In the genomic region with DNA sequence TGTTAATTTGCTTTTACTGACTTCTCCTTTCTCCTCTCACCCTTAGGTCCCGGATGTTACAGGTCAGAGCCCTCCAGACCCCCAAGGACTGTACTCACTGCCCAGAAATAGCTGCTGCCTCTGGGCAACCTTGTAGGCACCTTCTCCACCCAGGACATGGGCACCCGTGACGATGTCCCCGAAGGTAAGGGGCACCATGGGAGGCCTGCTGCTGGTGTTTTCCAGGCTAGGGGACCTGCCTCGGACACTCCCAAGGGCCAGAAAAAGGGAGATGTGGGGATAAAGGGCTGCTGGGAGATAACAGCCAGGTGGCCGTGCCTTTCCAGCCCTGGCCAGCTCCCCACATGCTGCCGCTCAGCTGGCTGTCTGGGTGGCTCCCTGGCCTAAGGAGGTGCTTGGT, we compare ENCODE assay signal across 20 cellular contexts. TPM values are rescaled to one million over a fixed set of nuclear protein-coding genes. Genes with fewer than 3 reads are reported as not detected.
DNase-seq lines count a peak whose midpoint lies in the region; ATAC-seq and TF ChIP-seq lines count a peak whose summit lies in the region.
"Had no signal": no experiment of that assay in that cellular context is flagged by ENCODE, and none has a peak within 500 bp of the region (broad histone marks: within the 10 kb centered on the region; RNA-seq: fewer than 3 reads in every experiment).

No MANE protein-coding gene starts in this region.

- no peaks in the 10 kb centered on the region for H3K36me3 Mint-ChIP-seq in endodermal cell (ENCODE audit: low read depth)
- H3K36me3 Mint-ChIP-seq: CD4-positive, CD25-positive, alpha-beta regulatory T cell; CD8-positive, alpha-beta T cell had no signal

- H4K20me1 ChIP-seq in SK-N-SH (ENCODE audit: insufficient read depth) (no peaks in the 10 kb centered on the region), osteoblast (ENCODE audit: insufficient read depth, low read length) (no peaks in the 10 kb centered on the region)
- H4K20me1 ChIP-seq: BLaER1 had no signal

- no peak overlapping the region for H3K27ac Mint-ChIP-seq in endodermal cell
- H3K27ac Mint-ChIP-seq: B cell; CD8-positive, alpha-beta T cell; HFFc6 had no signal

- H3K4me2 ChIP-seq in SK-N-SH (no peak overlapping the region), osteoblast (ENCODE audit: insufficient read depth, low read length) (no peak overlapping the region)

- no peak for ATAC-seq in SK-N-SH treated with all-trans-retinoic acid at 6 μM for 48 hours
- ATAC-seq: CD8-positive, alpha-beta T cell had no signal

- CTCF ChIA-PET in SK-N-SH (lab: Yijun Ruan, JAX) (interaction anchor here (0.9 to 1.4 kb wide), 3 partner anchors 18 to 111 kb away, joined by 3 read pairs; no protein-coding TSS in a partner anchor), RWPE1 (lab: Yijun Ruan, JAX) (interaction anchor here (0.6 kb wide), 1 partner anchor 115 kb away, joined by 5 read pairs; no protein-coding TSS in a partner anchor)

- no peak overlapping the region for H3K4me3 Mint-ChIP-seq in endodermal cell
- H3K4me3 Mint-ChIP-seq: B cell; CD4-positive, CD25-positive, alpha-beta regulatory T cell; CD8-positive, alpha-beta T cell; HFFc6 had no signal

- H3K79me2 ChIP-seq in SK-N-SH (ENCODE audit: insufficient read depth) (no peaks in the 10 kb centered on the region), osteoblast (ENCODE audit: insufficient read depth, low read length) (no peaks in the 10 kb centered on the region)

- WGBS in SK-N-SH (ENCODE audit: low lambda C conversion rate) = 64% methylated on average over 6 of the region's 7 CpGs
- WGBS in endodermal cell (ENCODE audit: insufficient coverage in 1 of 2, insufficient read length in 1 of 2), 2 experiments = 83 to 100% methylated on average over 3 to 7 of the region's 7 CpGs
- 97 to 100% methylated on average over 1 to 5 of the region's 7 CpGs for WGBS in transverse colon (ENCODE audit: low coverage in 1 of 2), 2 donors

- no peak for TF ChIP-seq POLR2A in transverse colon (IDR thresholded peaks at IDR 0.05)

- H3K9ac ChIP-seq in SK-N-SH = no peak overlapping the region
- H3K9ac ChIP-seq in endodermal cell (ENCODE audit: extremely low read depth, low read length, poor library complexity, severe bottlenecking) = no peak overlapping the region
- H3K9ac ChIP-seq: BLaER1 had no signal

- intact Hi-C loops in transverse colon (cut with DNase I; ENCODE audit: low total_unique reads) = no loop called here

- peaks cover 0 to 18% of the 10 kb centered on the region in 2 experiments; a peak in 1 of 4 replicates for H3K4me1 ChIP-seq in SK-N-SH (ENCODE audit: control insufficient read depth in 1 of 2, insufficient read depth in 2 of 2, low read depth in 1 of 2, low read length in 1 of 2)
- no peaks in the 10 kb centered on the region for H3K4me1 ChIP-seq in endodermal cell (ENCODE audit: control insufficient read depth, insufficient read depth, low read length)
- peaks cover 6% of the 10 kb centered on the region for H3K4me1 ChIP-seq in osteoblast (ENCODE audit: insufficient read depth, low read length)
- H3K4me1 ChIP-seq in transverse colon = peaks cover 0 to 23% (median 16%) of the 10 kb centered on the region in 4 donors
- H3K4me1 ChIP-seq: HAP-1 had no signal

- no peaks in the 10 kb centered on the region for H3K9me3 ChIP-seq in SK-N-SH
- no peaks in the 10 kb centered on the region for H3K9me3 ChIP-seq in endodermal cell (ENCODE audit: control insufficient read depth, low read length)
- H3K9me3 ChIP-seq in osteoblast (ENCODE audit: low read depth, low read length) = no peaks in the 10 kb centered on the region
- H3K9me3 ChIP-seq in transverse colon = no peaks in the 10 kb centered on the region
- H3K9me3 ChIP-seq: BLaER1, Caco-2, HAP-1 had no signal

- no peak for TF ChIP-seq EP300 in SK-N-SH (IDR thresholded peaks at IDR 0.05; ENCODE audit: borderline replicate concordance in 1 of 2, low read depth in 1 of 2, low read length in 1 of 2)
- no peak for TF ChIP-seq EP300 in transverse colon (IDR thresholded peaks at IDR 0.05; ENCODE audit: low read depth)

- H3K36me3 ChIP-seq in SK-N-SH (replicated peaks in 1 of 2; ENCODE audit: control insufficient read depth in 1 of 2, insufficient read depth in 2 of 2, low read length in 1 of 2) (no peaks in the 10 kb centered on the region), endodermal cell (ENCODE audit: control insufficient read depth, insufficient read depth, low read length) (no peaks in the 10 kb centered on the region), osteoblast (ENCODE audit: insufficient read depth, low read length) (no peaks in the 10 kb centered on the region), transverse colon (no peaks in the 10 kb centered on the region)
- H3K36me3 ChIP-seq: BLaER1, HAP-1 had no signal

- H3K9me2 ChIP-seq in SK-N-SH = no peaks in the 10 kb centered on the region

- TF ChIP-seq CTCF in SK-N-SH (IDR thresholded peaks at IDR 0.05) (no peak), RWPE1 (conservative IDR thresholded peaks at IDR 0.05; ENCODE audit: low read depth) (no peak), endodermal cell (conservative IDR thresholded peaks at IDR 0.05) (no peak), osteoblast (IDR thresholded peaks at IDR 0.05; ENCODE audit: extremely low read depth, low read depth, low read length) (no peak), transverse colon (IDR thresholded peaks at IDR 0.05) (no peak)

- H3K9me3 Mint-ChIP-seq in endodermal cell = no peaks in the 10 kb centered on the region
- H3K9me3 Mint-ChIP-seq: CD4-positive, CD25-positive, alpha-beta regulatory T cell; CD8-positive, alpha-beta T cell; HFFc6 had no signal

- no peaks in the 10 kb centered on the region for H3F3A ChIP-seq in SK-N-SH (replicated peaks; ENCODE audit: insufficient read depth)

- TF ChIP-seq RAD21 in SK-N-SH (IDR thresholded peaks at IDR 0.05; ENCODE audit: low read length) = no peak

- H2AFZ ChIP-seq in SK-N-SH (ENCODE audit: low read depth) (no peak overlapping the region), osteoblast (ENCODE audit: low read length) (no peak overlapping the region)

- peaks cover 33% of the 10 kb centered on the region for H3K4me1 Mint-ChIP-seq in endodermal cell
- H3K4me1 Mint-ChIP-seq: B cell had no signal

- no peak for DNase-seq in SK-N-SH
- DNase-seq in RWPE1 (ENCODE audit: low spot score) = no peak
- peak; percentile 38 for DNase-seq in endodermal cell
- peak; percentile 21 for DNase-seq in osteoblast (ENCODE audit: insufficient read length, low spot score, missing footprints)
- DNase-seq in medulla oblongata (ENCODE audit: extremely low spot score) = no peak
- no peak for DNase-seq in transverse colon
- DNase-seq in superior temporal gyrus (ENCODE audit: extremely low spot score) = no peak
- DNase-seq: Caco-2; CD4-positive, CD25-positive, alpha-beta regulatory T cell; CD8-positive, alpha-beta T cell; DMS153; DND-41; GOT3; HFFc6 had no signal

- no peak overlapping the region for H3K4me3 ChIP-seq in SK-N-SH (ENCODE audit: low read depth in 2 of 2, low read length in 1 of 2)
- no peak overlapping the region for H3K4me3 ChIP-seq in endodermal cell (ENCODE audit: low read length)
- H3K4me3 ChIP-seq in osteoblast (ENCODE audit: insufficient read depth, low read length) = no peak overlapping the region
- H3K4me3 ChIP-seq in transverse colon = no peak overlapping the region
- H3K4me3 ChIP-seq: BLaER1, HAP-1 had no signal

- no peaks in the 10 kb centered on the region for H3K27me3 Mint-ChIP-seq in endodermal cell (ENCODE audit: insufficient read depth)

- POLR2A ChIA-PET in SK-N-SH (lab: Yijun Ruan, JAX) (no interaction called here), RWPE1 (lab: Yijun Ruan, JAX; ENCODE audit: low non-redundant PET) (no interaction called here)

- H3K27me3 ChIP-seq in SK-N-SH (ENCODE audit: insufficient read depth) (no peaks in the 10 kb centered on the region; the same call in 1 of the 2 replicates), endodermal cell (ENCODE audit: control insufficient read depth, insufficient read depth, low read length, poor library complexity, severe bottlenecking) (no peaks in the 10 kb centered on the region), osteoblast (ENCODE audit: insufficient read depth, low read length) (no peaks in the 10 kb centered on the region), transverse colon (no peaks in the 10 kb centered on the region)
- H3K27me3 ChIP-seq: BLaER1 had no signal

- H3K27ac ChIP-seq in SK-N-SH (ENCODE audit: low read depth in 2 of 2, low read length in 1 of 2) (no peak overlapping the region), RWPE1 (peak overlapping the region; percentile 88), endodermal cell (ENCODE audit: low read depth, low read length) (no peak overlapping the region), osteoblast (ENCODE audit: low read depth, low read length) (no peak overlapping the region), transverse colon (no peak overlapping the region)
- H3K27ac ChIP-seq: 22Rv1, BLaER1, C4-2B had no signal

- in situ Hi-C loops in transverse colon (cut with MboI; ENCODE audit: low pct_ligation_motif_present in 1 of 4, low pct_unique_long_range_greater_than_20kb in 1 of 4, low sequenced_read_pairs in 3 of 4) = no loop called here

TF ChIP-seq in SK-N-SH, 30 proteins besides CTCF, POLR2A, EP300 and RAD21 (continues in another document):
- TF ChIP-seq GABPA (IDR thresholded peaks at IDR 0.05; ENCODE audit: low read depth) = no peak
- TF ChIP-seq GATA2 (CRISPR knock-in tag; IDR thresholded peaks at IDR 0.05) = peak; percentile 39; the same call in 1 of the 2 replicates

TF ChIP-seq in SK-N-SH treated with all-trans-retinoic acid at 6 μM for 48 hours, 23 proteins besides CTCF, POLR2A, EP300 and RAD21 (continues in another document):
- TF ChIP-seq ISL1 (CRISPR knock-in tag; IDR thresholded peaks at IDR 0.05) = no peak
- TF ChIP-seq, protein P1, sequence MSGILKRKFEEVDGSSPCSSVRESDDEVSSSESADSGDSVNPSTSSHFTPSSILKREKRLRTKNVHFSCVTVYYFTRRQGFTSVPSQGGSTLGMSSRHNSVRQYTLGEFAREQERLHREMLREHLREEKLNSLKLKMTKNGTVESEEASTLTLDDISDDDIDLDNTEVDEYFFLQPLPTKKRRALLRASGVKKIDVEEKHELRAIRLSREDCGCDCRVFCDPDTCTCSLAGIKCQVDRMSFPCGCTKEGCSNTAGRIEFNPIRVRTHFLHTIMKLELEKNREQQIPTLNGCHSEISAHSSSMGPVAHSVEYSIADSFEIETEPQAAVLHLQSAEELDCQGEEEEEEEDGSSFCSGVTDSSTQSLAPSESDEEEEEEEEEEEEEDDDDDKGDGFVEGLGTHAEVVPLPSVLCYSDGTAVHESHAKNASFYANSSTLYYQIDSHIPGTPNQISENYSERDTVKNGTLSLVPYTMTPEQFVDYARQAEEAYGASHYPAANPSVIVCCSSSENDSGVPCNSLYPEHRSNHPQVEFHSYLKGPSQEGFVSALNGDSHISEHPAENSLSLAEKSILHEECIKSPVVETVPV (CRISPR knock-in tag; IDR thresholded peaks at IDR 0.05) = no peak
- no peak for TF ChIP-seq TOX (CRISPR knock-in tag; IDR thresholded peaks at IDR 0.05; ENCODE audit: borderline replicate concordance)
- TF ChIP-seq GLIS3 (CRISPR knock-in tag; IDR thresholded peaks at IDR 0.05) = no peak

RNA-seq across cellular contexts. Expression of a gene that starts 13.6 kb away (rescaled TPM):
- 0.10 and 0.69 TPM in 2 replicates for polyA plus RNA-seq in SK-N-SH (2012; rRNA removed)
- polyA plus RNA-seq in SK-N-SH (2012; cell fraction: cytosol; rRNA removed) = 0.06 and 0.13 TPM in 2 replicates
- 1.1 and 2.5 TPM in 2 replicates for polyA plus RNA-seq in SK-N-SH (2012; cell fraction: nucleus; rRNA removed)
- total RNA-seq in endodermal cell (1 to 10 TPM in 1 of 2 donors, under 1 TPM in 1; 0.86 to 4.2 TPM), osteoblast (under 0.01 and 0.72 TPM in 2 replicates), transverse colon (1 to 10 TPM in 2 of 4 donors, under 1 TPM in 1, not detected in 1; 0.79 to 7.1 (median 3.1) TPM)
- polyA plus RNA-seq in endodermal cell (2013, experiment 1 of 2) = 0.43 TPM
- 0.50 TPM for polyA plus RNA-seq in endodermal cell (2013, experiment 2 of 2)
- total RNA-seq: HFFc6 had no signal

Comparison
In these comparisons a context has a peak if more than half of its experiments do, and no peak if none do; other contexts are left out.
1. DNase-seq: peak in endodermal cell (single experiment) and osteoblast (single experiment); none in SK-N-SH (single experiment), RWPE1 (single experiment), medulla oblongata (single experiment), transverse colon (single experiment) and superior temporal gyrus (single experiment).